In the genomic region with DNA sequence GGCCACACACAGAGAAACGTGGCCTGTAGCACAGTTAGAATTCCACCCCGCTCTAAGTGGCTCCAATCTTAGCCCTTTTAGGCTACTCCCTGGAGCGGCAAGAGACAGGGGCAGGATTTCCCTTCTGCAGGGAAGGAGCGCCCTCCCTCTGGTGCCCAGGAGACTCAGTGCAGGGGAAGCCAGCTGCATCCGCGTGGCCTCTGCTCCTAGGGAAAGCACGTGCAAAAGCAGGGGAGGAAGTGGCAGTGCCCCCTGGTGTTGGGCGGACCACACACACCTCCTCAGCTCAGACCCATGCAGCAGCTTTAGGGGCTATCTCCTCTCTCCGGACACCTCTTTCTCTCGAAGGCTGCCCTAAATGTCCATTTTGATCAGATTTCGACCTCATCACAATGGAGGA, we compare ENCODE assay signal across 1 cellular context.
TF ChIP-seq lines count a peak whose summit lies in the region.

No MANE protein-coding gene starts in this region.

TF ChIP-seq in WTC11, 78 proteins besides CTCF, POLR2A, EP300 and RAD21 (continued from another document):
- TF ChIP-seq, protein P1, sequence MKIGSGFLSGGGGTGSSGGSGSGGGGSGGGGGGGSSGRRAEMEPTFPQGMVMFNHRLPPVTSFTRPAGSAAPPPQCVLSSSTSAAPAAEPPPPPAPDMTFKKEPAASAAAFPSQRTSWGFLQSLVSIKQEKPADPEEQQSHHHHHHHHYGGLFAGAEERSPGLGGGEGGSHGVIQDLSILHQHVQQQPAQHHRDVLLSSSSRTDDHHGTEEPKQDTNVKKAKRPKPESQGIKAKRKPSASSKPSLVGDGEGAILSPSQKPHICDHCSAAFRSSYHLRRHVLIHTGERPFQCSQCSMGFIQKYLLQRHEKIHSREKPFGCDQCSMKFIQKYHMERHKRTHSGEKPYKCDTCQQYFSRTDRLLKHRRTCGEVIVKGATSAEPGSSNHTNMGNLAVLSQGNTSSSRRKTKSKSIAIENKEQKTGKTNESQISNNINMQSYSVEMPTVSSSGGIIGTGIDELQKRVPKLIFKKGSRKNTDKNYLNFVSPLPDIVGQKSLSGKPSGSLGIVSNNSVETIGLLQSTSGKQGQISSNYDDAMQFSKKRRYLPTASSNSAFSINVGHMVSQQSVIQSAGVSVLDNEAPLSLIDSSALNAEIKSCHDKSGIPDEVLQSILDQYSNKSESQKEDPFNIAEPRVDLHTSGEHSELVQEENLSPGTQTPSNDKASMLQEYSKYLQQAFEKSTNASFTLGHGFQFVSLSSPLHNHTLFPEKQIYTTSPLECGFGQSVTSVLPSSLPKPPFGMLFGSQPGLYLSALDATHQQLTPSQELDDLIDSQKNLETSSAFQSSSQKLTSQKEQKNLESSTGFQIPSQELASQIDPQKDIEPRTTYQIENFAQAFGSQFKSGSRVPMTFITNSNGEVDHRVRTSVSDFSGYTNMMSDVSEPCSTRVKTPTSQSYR (CRISPR knock-in tag; IDR thresholded peaks at IDR 0.05), result peak; percentile 76
- TF ChIP-seq TP53 (CRISPR knock-in tag; IDR thresholded peaks at IDR 0.05) (peak; percentile 71; the same call in 1 of the 2 replicates), GTF2I (CRISPR knock-in tag; conservative IDR thresholded peaks at IDR 0.05) (no peak), RORB (CRISPR knock-in tag; IDR thresholded peaks at IDR 0.05) (no peak), FOXJ3 (CRISPR knock-in tag; IDR thresholded peaks at IDR 0.05; ENCODE audit: borderline replicate concordance) (0 out of 2 replicates have a peak, but pooled peaks have one; percentile 22), CBFB (CRISPR knock-in tag; IDR thresholded peaks at IDR 0.05; ENCODE audit: low read depth) (no peak), ZBTB21 (CRISPR knock-in tag; IDR thresholded peaks at IDR 0.05; ENCODE audit: borderline replicate concordance) (peak; percentile 91), PRRX2 (CRISPR knock-in tag; IDR thresholded peaks at IDR 0.05) (no peak), USF2 (CRISPR knock-in tag; IDR thresholded peaks at IDR 0.05) (peak; percentile 76), TEAD1 (CRISPR knock-in tag; IDR thresholded peaks at IDR 0.05) (peak; percentile 90; the same call in 1 of the 2 replicates), CREM (CRISPR knock-in tag; IDR thresholded peaks at IDR 0.05) (peak; percentile 44; the same call in 1 of the 2 replicates), ERG (CRISPR knock-in tag; IDR thresholded peaks at IDR 0.05) (no peak), FOXP1 (CRISPR knock-in tag; IDR thresholded peaks at IDR 0.05; ENCODE audit: borderline replicate concordance) (peak; percentile 76; the same call in 1 of the 2 replicates), NFATC4 (CRISPR knock-in tag; IDR thresholded peaks at IDR 0.05) (no peak), USF1 (CRISPR knock-in tag; IDR thresholded peaks at IDR 0.05) (peak; percentile 70; the same call in 1 of the 2 replicates), NR3C1 (CRISPR knock-in tag; conservative IDR thresholded peaks at IDR 0.05; ENCODE audit: low read depth) (no peak), OVOL2 (CRISPR knock-in tag; IDR thresholded peaks at IDR 0.05; ENCODE audit: borderline replicate concordance) (no peak), HMGA2 (CRISPR knock-in tag; IDR thresholded peaks at IDR 0.05) (no peak)
